In the genomic region with DNA sequence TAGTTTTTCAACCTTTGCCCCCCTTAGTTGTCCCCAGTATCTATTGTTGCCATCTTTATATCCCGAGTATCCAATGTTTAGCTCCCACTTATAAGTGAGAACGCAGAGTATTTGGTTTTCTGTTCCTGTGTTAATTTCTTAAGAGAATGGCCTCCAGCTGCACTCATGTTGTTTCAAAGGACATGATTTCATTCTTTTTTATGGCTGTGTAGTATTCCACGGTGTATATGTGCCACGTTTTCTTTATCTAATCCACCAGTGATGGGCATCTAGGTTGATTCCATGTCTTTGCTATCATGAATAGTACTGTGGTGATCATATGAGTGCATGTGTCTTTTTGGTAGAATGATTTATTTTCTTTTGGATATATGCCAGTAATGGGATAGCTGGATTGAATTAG, we compare ENCODE assay signal across 27 cellular contexts.
"Had no signal": no experiment of that assay in that cellular context is flagged by ENCODE, and none has a peak within 500 bp of the region (broad histone marks: within the 10 kb centered on the region; RNA-seq: fewer than 3 reads in every experiment).

No MANE protein-coding gene starts in this region.

- H3K4me3 ChIP-seq: stomach, suprapubic skin, testis, thoracic aorta, thyroid gland, tibial artery, tibial nerve, transverse colon, upper lobe of left lung, upper lobe of right lung, uterus, vagina had no signal

- H3K27me3 ChIP-seq: stomach, suprapubic skin, testis, thyroid gland, tibial artery, tibial nerve, transverse colon, upper lobe of left lung, upper lobe of right lung, uterus, vagina had no signal

- H3K4me1 ChIP-seq: stomach, suprapubic skin, testis, thyroid gland, tibial artery, tibial nerve, transverse colon, upper lobe of left lung, upper lobe of right lung, uterus, vagina had no signal

- ATAC-seq: stimulated activated effector memory CD8-positive, alpha-beta T cell treated with anti-CD3 and anti-CD28 coated beads, Interleukin-12 subunit alpha, Interleukin-12 subunit beta, amount 100 ng/mL, for 72 hours; stimulated activated memory B cell treated with anti-CD40 and anti-IgM and Interleukin-4, amounts not matched to agents 10 μg/mL and 1 μg/mL and 100 μg/mL, for 72 hours; stimulated activated naive B cell treated with anti-CD40 and anti-IgM and Interleukin-4, amounts not matched to agents 10 μg/mL and 1 μg/mL and 100 μg/mL, for 72 hours; stimulated activated naive CD8-positive, alpha-beta T cell treated with anti-CD3 and anti-CD28 coated beads, Interleukin-15, amount 100 ng/mL, for 72 hours; stimulated activated naive CD8-positive, alpha-beta T cell treated with anti-CD3 and anti-CD28 coated beads, Interleukin-15, Interleukin-2, amounts not matched to agents 100 U/mL and 50 U/mL, for 24 hours; upper lobe of right lung had no signal

- DNase-seq: stimulated activated CD4-positive, alpha-beta T cell treated with anti-CD3 and anti-CD28 coated beads, Interleukin-2, amount 100 ng/mL, for 48 hours; stimulated activated CD4-positive, alpha-beta T cell treated with anti-CD3 and anti-CD28 coated beads, Interleukin-4, amount 100 ng/mL, for 1 hour; stimulated activated CD4-positive, alpha-beta T cell treated with anti-CD3 and anti-CD28 coated beads, Interleukin-4, amount 100 ng/mL, for 24 hours; stimulated activated CD4-positive, alpha-beta T cell treated with anti-CD3 and anti-CD28 coated beads, Interleukin-4, amount 100 ng/mL, for 4 hours; stimulated activated CD8-positive, alpha-beta memory T cell treated with anti-CD3 and anti-CD28 coated beads, Interleukin-4, amount 100 ng/mL, for 48 hours; stimulated activated naive B cell treated with anti-CD40 and anti-IgM and Interleukin-4, amounts not matched to agents 10 μg/mL and 1 μg/mL and 100 μg/mL, for 72 hours; stimulated activated naive CD4-positive, alpha-beta T cell; stimulated activated naive CD4-positive, alpha-beta T cell treated with Interleukin-2 at 50 U/mL for 16 hours; stimulated activated naive CD8-positive, alpha-beta T cell treated with anti-CD3 and anti-CD28 coated beads, Interleukin-15, amount 100 ng/mL, for 72 hours; stimulated activated naive CD8-positive, alpha-beta T cell treated with anti-CD3 and anti-CD28 coated beads, Interleukin-15, Interleukin-2, amounts not matched to agents 100 U/mL and 50 U/mL, for 24 hours; stomach; substantia nigra; testis; thyroid gland; tibial artery; transverse colon; trophoblast cell; upper lobe of left lung; upper lobe of right lung; uterus had no signal

- H3K27ac ChIP-seq: stomach, suprapubic skin, testis, thoracic aorta, thyroid gland, tibial artery, tibial nerve, transverse colon, upper lobe of left lung, upper lobe of right lung, uterus, vagina had no signal

- H3K9me3 ChIP-seq: suprapubic skin, testis, thoracic aorta, thyroid gland, tibial artery, transverse colon, upper lobe of left lung, upper lobe of right lung, uterus, vagina had no signal

- H3K36me3 ChIP-seq: stomach, suprapubic skin, thoracic aorta, thyroid gland, tibial artery, tibial nerve, transverse colon, upper lobe of left lung, upper lobe of right lung, uterus, vagina had no signal

- FAIRE-seq: urothelium cell line had no signal
